Comparison of ENCODE assay signal across 1 cellular context in genomic region chrX:48509245-48509590, GRCh38.
TF ChIP-seq lines count a peak whose summit lies in the region.

No MANE protein-coding gene starts in this region.

TF ChIP-seq in H1, 55 proteins besides CTCF, POLR2A, EP300 and RAD21 (continued from another document):
- TF ChIP-seq FOSL1 (IDR thresholded peaks at IDR 0.05; ENCODE audit: insufficient read depth, low read depth, low read length) (no peak), SIX5 (IDR thresholded peaks at IDR 0.05; ENCODE audit: low read depth, low read length) (no peak), MAFK (IDR thresholded peaks at IDR 0.05; ENCODE audit: low read depth, low read length) (no peak), RNF2 (IDR thresholded peaks at IDR 0.05; ENCODE audit: borderline replicate concordance, low read depth, low read length, missing control alignments, poor library complexity, severe bottlenecking) (no peak), KDM4A (IDR thresholded peaks at IDR 0.05; ENCODE audit: low read depth, low read length, severe bottlenecking) (no peak), RBBP5 (IDR thresholded peaks at IDR 0.05; ENCODE audit: borderline replicate concordance, low read depth, low read length) (no peak), ATF2 (IDR thresholded peaks at IDR 0.05; ENCODE audit: low read length) (no peak)
